In genomic region chr5:91280942-91281269, GRCh38 we compare ENCODE assay signal across 8 cellular contexts.
DNase-seq lines count a peak whose midpoint lies in the region; TF ChIP-seq lines count a peak whose summit lies in the region.

No MANE protein-coding gene starts in this region.

- H3K9ac ChIP-seq in HUES64 (ENCODE audit: low read depth, low read length) (peak overlapping the region; percentile 54), neural cell (ENCODE audit: low read length) (peak overlapping the region; percentile 56)

- no peaks in the 10 kb centered on the region for H3K9me2 ChIP-seq in neural cell (ENCODE audit: insufficient read depth, low read length)

- H3K9me3 ChIP-seq in HUES64 (ENCODE audit: insufficient read depth, low read depth, low read length) = 0 out of 2 replicates have a peak, but pooled peaks cover 3% of the 10 kb centered on the region
- no peaks in the 10 kb centered on the region for H3K9me3 ChIP-seq in neural cell (ENCODE audit: low read length)

- no peak for TF ChIP-seq RAD21 in neural cell (conservative IDR thresholded peaks at IDR 0.05)

- H3K27me3 ChIP-seq in HUES64 (ENCODE audit: insufficient read depth, low read length) (peaks cover 6% of the 10 kb centered on the region; the same call in 1 of the 2 replicates), neural cell (ENCODE audit: insufficient read depth, low read depth, low read length) (no peaks in the 10 kb centered on the region)

- no peaks in the 10 kb centered on the region for H3F3A ChIP-seq in neural cell (ENCODE audit: insufficient read depth, low read length, poor library complexity, severe bottlenecking)

- peak overlapping the region; percentile 64 for H3K4me2 ChIP-seq in neural cell (ENCODE audit: low read length)

- H3K27ac ChIP-seq in HUES64 (ENCODE audit: low read depth, low read length) (no peak overlapping the region), cingulate gyrus (ENCODE audit: low read depth, low read length) (peak overlapping the region; percentile 73), neural cell (ENCODE audit: low read length) (no peak overlapping the region)

- intact Hi-C loops in posterior cingulate gyrus (cut with DNase I) = loop anchor here (2.0 to 5.0 kb wide), 2 partner anchors 104 to 179 kb away; no protein-coding TSS in a partner anchor

- no peak for TF ChIP-seq CTCF in neural cell (IDR thresholded peaks at IDR 0.05; ENCODE audit: poor library complexity, severe bottlenecking)

- no peaks in the 10 kb centered on the region for H3K79me2 ChIP-seq in neural cell (replicated peaks; ENCODE audit: insufficient read depth, low read length)

- 13% methylated on average over 5 of the region's 6 CpGs for WGBS in HUES64

- H3K4me1 ChIP-seq in HUES64 (ENCODE audit: insufficient read depth, low read length) = peaks cover 10% of the 10 kb centered on the region

- H3K4me3 ChIP-seq in HUES64 (ENCODE audit: low read length) (peak overlapping the region; percentile 67), neural cell (ENCODE audit: low read length) (peak overlapping the region; percentile 68)

- H4K20me1 ChIP-seq in neural cell (ENCODE audit: insufficient read depth) = no peaks in the 10 kb centered on the region

- DNase-seq in NCI-H2171 treated with DMSO at 0.1 percent for 48 hours (lab: John Stamatoyannopoulos, UW) = peak; percentile 12
- DNase-seq in NCI-H2171 (lab: John Stamatoyannopoulos, UW) = no peak
- no peak for DNase-seq in HK-2 (ENCODE audit: unreplicated experiment)
- no peak for DNase-seq in ureter (ENCODE audit: low spot score)
- DNase-seq in posterior cingulate gyrus = no peak

- TF ChIP-seq EP300 in neural cell (conservative IDR thresholded peaks at IDR 0.05; ENCODE audit: poor library complexity, severe bottlenecking) = no peak

- no peaks in the 10 kb centered on the region for H3K36me3 ChIP-seq in HUES64 (ENCODE audit: insufficient read depth, low read length)
- no peaks in the 10 kb centered on the region for H3K36me3 ChIP-seq in neural cell (ENCODE audit: insufficient read depth, low read length)

- peak overlapping the region; percentile 23 for H2AFZ ChIP-seq in neural cell (ENCODE audit: low read depth, low read length)

TF ChIP-seq in neural cell, 6 proteins besides CTCF, POLR2A, EP300 and RAD21:
- TF ChIP-seq POLR2AphosphoS5 (IDR thresholded peaks at IDR 0.05) (no peak), MXI1 (conservative IDR thresholded peaks at IDR 0.05; ENCODE audit: poor library complexity, severe bottlenecking) (no peak), TAF1 (IDR thresholded peaks at IDR 0.05; ENCODE audit: low read depth) (no peak), EZH2 (IDR thresholded peaks at IDR 0.05; ENCODE audit: borderline replicate concordance, insufficient read depth, low read length, poor library complexity, severe bottlenecking) (no peak), SMC3 (conservative IDR thresholded peaks at IDR 0.05; ENCODE audit: poor library complexity) (no peak)
- TF ChIP-seq, protein P1, sequence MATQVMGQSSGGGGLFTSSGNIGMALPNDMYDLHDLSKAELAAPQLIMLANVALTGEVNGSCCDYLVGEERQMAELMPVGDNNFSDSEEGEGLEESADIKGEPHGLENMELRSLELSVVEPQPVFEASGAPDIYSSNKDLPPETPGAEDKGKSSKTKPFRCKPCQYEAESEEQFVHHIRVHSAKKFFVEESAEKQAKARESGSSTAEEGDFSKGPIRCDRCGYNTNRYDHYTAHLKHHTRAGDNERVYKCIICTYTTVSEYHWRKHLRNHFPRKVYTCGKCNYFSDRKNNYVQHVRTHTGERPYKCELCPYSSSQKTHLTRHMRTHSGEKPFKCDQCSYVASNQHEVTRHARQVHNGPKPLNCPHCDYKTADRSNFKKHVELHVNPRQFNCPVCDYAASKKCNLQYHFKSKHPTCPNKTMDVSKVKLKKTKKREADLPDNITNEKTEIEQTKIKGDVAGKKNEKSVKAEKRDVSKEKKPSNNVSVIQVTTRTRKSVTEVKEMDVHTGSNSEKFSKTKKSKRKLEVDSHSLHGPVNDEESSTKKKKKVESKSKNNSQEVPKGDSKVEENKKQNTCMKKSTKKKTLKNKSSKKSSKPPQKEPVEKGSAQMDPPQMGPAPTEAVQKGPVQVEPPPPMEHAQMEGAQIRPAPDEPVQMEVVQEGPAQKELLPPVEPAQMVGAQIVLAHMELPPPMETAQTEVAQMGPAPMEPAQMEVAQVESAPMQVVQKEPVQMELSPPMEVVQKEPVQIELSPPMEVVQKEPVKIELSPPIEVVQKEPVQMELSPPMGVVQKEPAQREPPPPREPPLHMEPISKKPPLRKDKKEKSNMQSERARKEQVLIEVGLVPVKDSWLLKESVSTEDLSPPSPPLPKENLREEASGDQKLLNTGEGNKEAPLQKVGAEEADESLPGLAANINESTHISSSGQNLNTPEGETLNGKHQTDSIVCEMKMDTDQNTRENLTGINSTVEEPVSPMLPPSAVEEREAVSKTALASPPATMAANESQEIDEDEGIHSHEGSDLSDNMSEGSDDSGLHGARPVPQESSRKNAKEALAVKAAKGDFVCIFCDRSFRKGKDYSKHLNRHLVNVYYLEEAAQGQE (IDR thresholded peaks at IDR 0.05; ENCODE audit: borderline replicate concordance) = no peak
